In the genomic region with DNA sequence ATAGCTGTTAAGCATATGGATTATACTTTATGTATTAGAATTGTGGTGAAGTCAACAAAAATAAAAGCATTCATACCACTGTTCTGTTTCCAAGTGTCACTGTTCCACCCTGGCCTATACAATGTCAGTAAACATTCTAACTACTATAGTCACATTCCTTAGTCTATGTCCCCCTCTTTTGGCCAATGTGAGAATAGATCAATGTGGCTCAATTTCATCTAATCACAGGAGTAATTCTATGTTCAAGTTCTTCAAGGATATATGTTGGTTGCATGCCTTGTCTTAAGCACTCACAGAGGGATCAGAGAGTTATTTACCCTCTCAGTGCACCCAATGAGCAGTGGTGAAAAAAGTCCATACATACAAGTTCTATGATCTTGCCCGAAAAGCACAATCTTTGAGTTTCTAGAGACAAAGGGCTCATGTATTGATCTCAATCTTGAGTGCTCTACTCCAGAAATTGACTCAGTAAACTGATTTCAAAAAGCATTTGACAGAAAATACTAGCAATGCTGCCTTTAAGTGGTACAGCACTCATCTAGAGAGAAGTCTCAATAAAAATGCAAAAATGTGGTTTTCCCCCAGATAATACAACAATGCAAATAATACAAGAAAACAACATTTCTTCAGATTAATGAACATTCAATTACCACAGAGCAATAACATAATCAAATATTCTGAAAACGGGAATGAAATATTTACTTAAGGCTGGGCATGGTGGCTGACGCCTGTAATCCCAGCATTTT, we compare ENCODE assay signal across 8 cellular contexts. TPM values are rescaled to one million over a fixed set of nuclear protein-coding genes. Genes with fewer than 3 reads are reported as not detected.
DNase-seq lines count a peak whose midpoint lies in the region; ATAC-seq and TF ChIP-seq lines count a peak whose summit lies in the region.

No MANE protein-coding gene starts in this region.

- peak; percentile 84 for TF ChIP-seq CTCF in SK-N-SH (IDR thresholded peaks at IDR 0.05)
- peak; percentile 54 for TF ChIP-seq CTCF in fibroblast of the aortic adventitia (IDR thresholded peaks at IDR 0.05; ENCODE audit: insufficient read depth, low read length)
- TF ChIP-seq CTCF in retinal pigment epithelial cell (conservative IDR thresholded peaks at IDR 0.05; ENCODE audit: low read depth, low read length), result peak; percentile 61

- H3K4me2 ChIP-seq in SK-N-SH, result no peak overlapping the region

- H4K20me1 ChIP-seq in SK-N-SH (ENCODE audit: insufficient read depth), result no peaks in the 10 kb centered on the region

- H3K9ac ChIP-seq in SK-N-SH, result no peak overlapping the region

- no peaks in the 10 kb centered on the region; a peak in 1 of 4 replicates for H3K4me1 ChIP-seq in SK-N-SH (ENCODE audit: control insufficient read depth in 1 of 2, insufficient read depth in 2 of 2, low read depth in 1 of 2, low read length in 1 of 2)

- POLR2A ChIA-PET in SK-N-SH (lab: Yijun Ruan, JAX), result no interaction called here

- 32% methylated on average over 3 of the region's 3 CpGs for WGBS in SK-N-SH (ENCODE audit: low lambda C conversion rate)

- CTCF ChIA-PET in SK-N-SH (lab: Yijun Ruan, JAX), result interaction anchor here (1.1 to 1.4 kb wide), 4 partner anchors 10 to 521 kb away, joined by 3 to 4 read pairs (median 3); no protein-coding TSS in a partner anchor

- H3K27ac ChIP-seq in SK-N-SH (ENCODE audit: low read depth in 2 of 2, low read length in 1 of 2), result no peak overlapping the region

- TF ChIP-seq EP300 in SK-N-SH (IDR thresholded peaks at IDR 0.05; ENCODE audit: borderline replicate concordance in 1 of 2, low read depth in 1 of 2, low read length in 1 of 2), result no peak

- no peaks in the 10 kb centered on the region for H3K9me3 ChIP-seq in SK-N-SH

- no peaks in the 10 kb centered on the region for H3K79me2 ChIP-seq in SK-N-SH (ENCODE audit: insufficient read depth)

- H3K9me2 ChIP-seq in SK-N-SH, result no peaks in the 10 kb centered on the region

- DNase-seq in DMS 273 (lab: John Stamatoyannopoulos, UW; ENCODE audit: unreplicated experiment) (peak; percentile 57), DMS 273 treated with DMSO at 0.1 percent for 48 hours (lab: John Stamatoyannopoulos, UW) (no peak), SK-N-SH (peak; percentile 17), fibroblast of the aortic adventitia (ENCODE audit: low read depth) (peak; percentile 70), retinal pigment epithelial cell (ENCODE audit: low read depth) (peak; percentile 14), NCI-H187 (lab: John Stamatoyannopoulos, UW) (no peak)

- peak; percentile 85 for TF ChIP-seq RAD21 in SK-N-SH (IDR thresholded peaks at IDR 0.05; ENCODE audit: low read length)

- H3F3A ChIP-seq in SK-N-SH (replicated peaks; ENCODE audit: insufficient read depth), result peaks cover 6% of the 10 kb centered on the region

- no peaks in the 10 kb centered on the region for H3K36me3 ChIP-seq in SK-N-SH (replicated peaks in 1 of 2; ENCODE audit: control insufficient read depth in 1 of 2, insufficient read depth in 2 of 2, low read length in 1 of 2)

- H2AFZ ChIP-seq in SK-N-SH (ENCODE audit: low read depth), result no peak overlapping the region

- ATAC-seq in GM19467 (IDR thresholded peaks at IDR 0.05; ENCODE audit: unreplicated experiment) (peak; percentile 79), HG03558 (IDR thresholded peaks at IDR 0.05; ENCODE audit: extremely low read depth, unreplicated experiment) (peak; percentile 55)

- no peaks in the 10 kb centered on the region for H3K27me3 ChIP-seq in SK-N-SH (ENCODE audit: insufficient read depth)

- H3K4me3 ChIP-seq in SK-N-SH (ENCODE audit: low read depth in 2 of 2, low read length in 1 of 2) (no peak overlapping the region), fibroblast of the aortic adventitia (ENCODE audit: low read depth, low read length) (no peak overlapping the region), retinal pigment epithelial cell (ENCODE audit: low read length) (no peak overlapping the region)

TF ChIP-seq in SK-N-SH, 30 proteins besides CTCF, POLR2A, EP300 and RAD21:
- TF ChIP-seq SMC3 (IDR thresholded peaks at IDR 0.05; ENCODE audit: low read depth, low read length), result peak; percentile 63
- TF ChIP-seq FOXJ3 (CRISPR knock-in tag; IDR thresholded peaks at IDR 0.05), result no peak
- no peak for TF ChIP-seq PBX3 (IDR thresholded peaks at IDR 0.05)
- TF ChIP-seq, protein P1, sequence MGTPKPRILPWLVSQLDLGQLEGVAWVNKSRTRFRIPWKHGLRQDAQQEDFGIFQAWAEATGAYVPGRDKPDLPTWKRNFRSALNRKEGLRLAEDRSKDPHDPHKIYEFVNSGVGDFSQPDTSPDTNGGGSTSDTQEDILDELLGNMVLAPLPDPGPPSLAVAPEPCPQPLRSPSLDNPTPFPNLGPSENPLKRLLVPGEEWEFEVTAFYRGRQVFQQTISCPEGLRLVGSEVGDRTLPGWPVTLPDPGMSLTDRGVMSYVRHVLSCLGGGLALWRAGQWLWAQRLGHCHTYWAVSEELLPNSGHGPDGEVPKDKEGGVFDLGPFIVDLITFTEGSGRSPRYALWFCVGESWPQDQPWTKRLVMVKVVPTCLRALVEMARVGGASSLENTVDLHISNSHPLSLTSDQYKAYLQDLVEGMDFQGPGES (IDR thresholded peaks at IDR 0.05; ENCODE audit: low read depth, low read length), result no peak
- TF ChIP-seq YY1 (IDR thresholded peaks at IDR 0.05; ENCODE audit: low read depth), result no peak
- no peak for TF ChIP-seq RXRA (IDR thresholded peaks at IDR 0.05; ENCODE audit: borderline replicate concordance, low read depth)
- TF ChIP-seq CHD2 (IDR thresholded peaks at IDR 0.05; ENCODE audit: low read length, partially characterized antibody), result no peak
- TF ChIP-seq JUND (IDR thresholded peaks at IDR 0.05), result no peak

RNA-seq across cellular contexts. Expression of gene SMLR1, which starts 16.5 kb away (rescaled TPM):
- polyA plus RNA-seq in SK-N-SH (2012; rRNA removed), result 0.03 TPM in 1 of 2 replicates, not detected in the other
- not detected in 2 replicates for polyA plus RNA-seq in SK-N-SH (2012; cell fraction: cytosol; rRNA removed)
- 0.01 TPM in 1 of 2 replicates, not detected in the other for polyA plus RNA-seq in SK-N-SH (2012; cell fraction: nucleus; rRNA removed)
- not detected in 2 replicates for total RNA-seq in fibroblast of the aortic adventitia (ENCODE audit: low replicate concordance)

Comparison
In these comparisons a context has a peak if more than half of its experiments do, and no peak if none do; other contexts are left out.
1. DNase-seq: peak in DMS 273 (single experiment), SK-N-SH (single experiment), fibroblast of the aortic adventitia (single experiment) and retinal pigment epithelial cell (single experiment); none in DMS 273 treated with DMSO at 0.1 percent for 48 hours (single experiment) and NCI-H187 (0 of 2).
2. Peak in every context shown above with its lines, with median percentiles within 50 percentile points of each other: CTCF ChIP-seq.